1 cellular context compared by ENCODE assay signal in genomic region chr17:61431594-61432311, GRCh38.
TF ChIP-seq lines count a peak whose summit lies in the region.

No MANE protein-coding gene starts in this region.

TF ChIP-seq in H1, 55 proteins besides CTCF, POLR2A, EP300 and RAD21:
- TF ChIP-seq TEAD4 (IDR thresholded peaks at IDR 0.05; ENCODE audit: low read depth, low read length) (peak; percentile 31; the same call in 1 of the 2 replicates), CTBP2 (IDR thresholded peaks at IDR 0.05; ENCODE audit: borderline replicate concordance, insufficient read depth, insufficient read length, low read length) (no peak)
